ENCODE assay signal across 9 cellular contexts in genomic region chr22:46754110-46754799, GRCh38. TPM values are rescaled to one million over a fixed set of nuclear protein-coding genes. Genes with fewer than 3 reads are reported as not detected.
DNase-seq lines count a peak whose midpoint lies in the region; ATAC-seq, FAIRE-seq and TF ChIP-seq lines count a peak whose summit lies in the region.
"Had no signal": no experiment of that assay in that cellular context is flagged by ENCODE, and none has a peak within 500 bp of the region (broad histone marks: within the 10 kb centered on the region; RNA-seq: fewer than 3 reads in every experiment).

No MANE protein-coding gene starts in this region.

- H3K9me3 ChIP-seq in left ventricle myocardium inferior (replicated peaks) (peaks cover 15% of the 10 kb centered on the region), small intestine (ENCODE audit: control insufficient read depth, low read depth) (no peaks in the 10 kb centered on the region)

- H3K4me3 Mint-ChIP-seq in activated T-helper 2 cell treated with anti-CD3 and anti-CD28 coated beads, Interferon-gamma antibody, Interleukin-2, Interleukin-4, amounts not matched to agents 10 μg/mL and 5 μg/mL and 100 μg/mL, durations not matched to agents 14 hours and 24 hours and 36 hours (ENCODE audit: low read depth): no peak overlapping the region

- no peak for ATAC-seq in HG02623 (IDR thresholded peaks at IDR 0.05; ENCODE audit: unreplicated experiment)

- no peak for FAIRE-seq in small intestine (lab: Jason Lieb, UNC)

- no peaks in the 10 kb centered on the region for H3K27me3 Mint-ChIP-seq in activated T-helper 2 cell treated with anti-CD3 and anti-CD28 coated beads, Interferon-gamma antibody, Interleukin-2, Interleukin-4, amounts not matched to agents 10 μg/mL and 5 μg/mL and 100 μg/mL, durations not matched to agents 14 hours and 24 hours and 36 hours (ENCODE audit: low read depth)

- H3K27ac Mint-ChIP-seq in activated T-helper 2 cell treated with anti-CD3 and anti-CD28 coated beads, Interferon-gamma antibody, Interleukin-2, Interleukin-4, amounts not matched to agents 10 μg/mL and 5 μg/mL and 100 μg/mL, durations not matched to agents 14 hours and 24 hours and 36 hours: peak overlapping the region; percentile 63

- peak; percentile 87 for DNase-seq in CD1c-positive myeloid dendritic cell (ENCODE audit: extremely low spot score)
- DNase-seq in activated T-helper 2 cell treated with anti-CD3 and anti-CD28 coated beads, Interferon-gamma antibody, Interleukin-2, Interleukin-4, amounts not matched to agents 10 μg/mL and 5 μg/mL and 100 μg/mL, durations not matched to agents 14 hours and 24 hours and 36 hours (ENCODE audit: low spot score): no peak
- DNase-seq in left ventricle myocardium inferior: peak; percentile 94
- peak; percentile 97 for DNase-seq in small intestine
- DNase-seq in NCI-H1417 treated with DMSO at 0.1 percent for 48 hours (lab: John Stamatoyannopoulos, UW): no peak
- DNase-seq in NCI-H526 (lab: John Stamatoyannopoulos, UW): no peak
- DNase-seq: naive B cell had no signal

- peaks cover 73% of the 10 kb centered on the region for H3K4me1 ChIP-seq in left ventricle myocardium inferior
- peaks cover 21 to 23% of the 10 kb centered on the region in 2 donors for H3K4me1 ChIP-seq in small intestine (ENCODE audit: control insufficient read depth in 2 of 2, insufficient read depth in 1 of 2, low read depth in 1 of 2, low read length in 1 of 2)

- H3K4me1 Mint-ChIP-seq in activated T-helper 2 cell treated with anti-CD3 and anti-CD28 coated beads, Interferon-gamma antibody, Interleukin-2, Interleukin-4, amounts not matched to agents 10 μg/mL and 5 μg/mL and 100 μg/mL, durations not matched to agents 14 hours and 24 hours and 36 hours (ENCODE audit: low read depth): peaks cover 28% of the 10 kb centered on the region

- no peak for TF ChIP-seq RAD21 in Ishikawa (IDR thresholded peaks at IDR 0.05; ENCODE audit: low read depth)

- H3K9me3 Mint-ChIP-seq in activated T-helper 2 cell treated with anti-CD3 and anti-CD28 coated beads, Interferon-gamma antibody, Interleukin-2, Interleukin-4, amounts not matched to agents 10 μg/mL and 5 μg/mL and 100 μg/mL, durations not matched to agents 14 hours and 24 hours and 36 hours: peaks cover 11% of the 10 kb centered on the region

- peaks cover 9% of the 10 kb centered on the region for H3K36me3 Mint-ChIP-seq in activated T-helper 2 cell treated with anti-CD3 and anti-CD28 coated beads, Interferon-gamma antibody, Interleukin-2, Interleukin-4, amounts not matched to agents 10 μg/mL and 5 μg/mL and 100 μg/mL, durations not matched to agents 14 hours and 24 hours and 36 hours (ENCODE audit: low read depth)

- peak overlapping the region; percentile 40 for H3K4me3 ChIP-seq in left ventricle myocardium inferior
- no peak overlapping the region for H3K4me3 ChIP-seq in small intestine (ENCODE audit: low read depth in 1 of 2, low read length in 2 of 2)

- WGBS in small intestine, 3 donors: 18 to 21% (median 21%) methylated on average over 14 of the region's 14 CpGs

- peak overlapping the region; percentile 95 for H3K27ac ChIP-seq in left ventricle myocardium inferior (replicated peaks)
- peak overlapping the region; percentile 97 to 99 for H3K27ac ChIP-seq in small intestine (ENCODE audit: low read depth in 1 of 2, low read length in 1 of 2)

- H3K36me3 ChIP-seq in left ventricle myocardium inferior (no peaks in the 10 kb centered on the region), small intestine (ENCODE audit: control insufficient read depth in 2 of 2, insufficient read depth in 2 of 2, low read length in 2 of 2) (no peaks in the 10 kb centered on the region)

- intact Hi-C loops in activated T-helper 2 cell treated with anti-CD3 and anti-CD28 coated beads, Interferon-gamma antibody, Interleukin-2, Interleukin-4, amounts not matched to agents 10 μg/mL and 5 μg/mL and 100 μg/mL, durations not matched to agents 14 hours and 24 hours and 36 hours (cut with micrococcal nuclease): no loop called here
- intact Hi-C loops in left ventricle myocardium inferior (cut with micrococcal nuclease): no loop called here

- H3K27me3 ChIP-seq in left ventricle myocardium inferior (ENCODE audit: low read depth) (no peaks in the 10 kb centered on the region), small intestine (ENCODE audit: control insufficient read depth in 2 of 2, insufficient read depth in 2 of 2, low read length in 2 of 2) (no peaks in the 10 kb centered on the region)

- TF ChIP-seq CTCF in left ventricle myocardium inferior (IDR thresholded peaks at IDR 0.05; ENCODE audit: borderline replicate concordance): no peak

- peak; percentile 74; the same call in 1 of the 2 replicates for TF ChIP-seq EP300 in Ishikawa (IDR thresholded peaks at IDR 0.05; ENCODE audit: borderline replicate concordance)

TF ChIP-seq in Ishikawa, 13 proteins besides CTCF, POLR2A, EP300 and RAD21:
- peak; percentile 91 for TF ChIP-seq USF1 (IDR thresholded peaks at IDR 0.05)
- TF ChIP-seq YY1 (IDR thresholded peaks at IDR 0.05; ENCODE audit: low read depth): 0 out of 2 replicates have a peak, but pooled peaks have one; percentile 28
- TF ChIP-seq CEBPB (IDR thresholded peaks at IDR 0.05): no peak
- TF ChIP-seq TEAD4 (IDR thresholded peaks at IDR 0.05): peak; percentile 61
- peak; percentile 65 for TF ChIP-seq TCF12 (IDR thresholded peaks at IDR 0.05; ENCODE audit: low read depth)
- no peak for TF ChIP-seq FOXM1 (IDR thresholded peaks at IDR 0.05; ENCODE audit: borderline replicate concordance, low read depth)
- peak; percentile 94 for TF ChIP-seq MAX (IDR thresholded peaks at IDR 0.05)
- TF ChIP-seq NFIC (IDR thresholded peaks at IDR 0.05): peak; percentile 83

RNA-seq across cellular contexts. Expression of gene TBC1D22A, which starts 8.2 kb away (rescaled TPM):
- 34.8 and 38.3 TPM in 2 replicates for total RNA-seq in activated T-helper 2 cell treated with anti-CD3 and anti-CD28 coated beads, Interferon-gamma antibody, Interleukin-2, Interleukin-4, amounts not matched to agents 10 μg/mL and 5 μg/mL and 100 μg/mL, durations not matched to agents 14 hours and 24 hours and 36 hours
- total RNA-seq in left ventricle myocardium inferior: 16.2 TPM
- 10 to 100 TPM; 17.7 to 23.0 (median 18.9) TPM for polyA plus RNA-seq in small intestine

RNA-seq across cellular contexts. Expression of gene CERK, which starts 16.2 kb away (rescaled TPM):
- total RNA-seq in activated T-helper 2 cell treated with anti-CD3 and anti-CD28 coated beads, Interferon-gamma antibody, Interleukin-2, Interleukin-4, amounts not matched to agents 10 μg/mL and 5 μg/mL and 100 μg/mL, durations not matched to agents 14 hours and 24 hours and 36 hours: 57.1 and 62.8 TPM in 2 replicates
- total RNA-seq in left ventricle myocardium inferior: 76.9 TPM
- polyA plus RNA-seq in small intestine: 10 to 100 TPM; 43.7 to 59.7 (median 59.7) TPM

Comparison
In these comparisons a context has a peak if more than half of its experiments do, and no peak if none do; other contexts are left out.
1. DNase-seq: peak in CD1c-positive myeloid dendritic cell (single experiment), left ventricle myocardium inferior (single experiment) and small intestine (single experiment); none in activated T-helper 2 cell treated with anti-CD3 and anti-CD28 coated beads, Interferon-gamma antibody, Interleukin-2, Interleukin-4, amounts not matched to agents 10 μg/mL and 5 μg/mL and 100 μg/mL, durations not matched to agents 14 hours and 24 hours and 36 hours (single experiment), NCI-H1417 treated with DMSO at 0.1 percent for 48 hours (single experiment) and NCI-H526 (0 of 2).